ENCODE assay signal across 8 cellular contexts in the genomic region with DNA sequence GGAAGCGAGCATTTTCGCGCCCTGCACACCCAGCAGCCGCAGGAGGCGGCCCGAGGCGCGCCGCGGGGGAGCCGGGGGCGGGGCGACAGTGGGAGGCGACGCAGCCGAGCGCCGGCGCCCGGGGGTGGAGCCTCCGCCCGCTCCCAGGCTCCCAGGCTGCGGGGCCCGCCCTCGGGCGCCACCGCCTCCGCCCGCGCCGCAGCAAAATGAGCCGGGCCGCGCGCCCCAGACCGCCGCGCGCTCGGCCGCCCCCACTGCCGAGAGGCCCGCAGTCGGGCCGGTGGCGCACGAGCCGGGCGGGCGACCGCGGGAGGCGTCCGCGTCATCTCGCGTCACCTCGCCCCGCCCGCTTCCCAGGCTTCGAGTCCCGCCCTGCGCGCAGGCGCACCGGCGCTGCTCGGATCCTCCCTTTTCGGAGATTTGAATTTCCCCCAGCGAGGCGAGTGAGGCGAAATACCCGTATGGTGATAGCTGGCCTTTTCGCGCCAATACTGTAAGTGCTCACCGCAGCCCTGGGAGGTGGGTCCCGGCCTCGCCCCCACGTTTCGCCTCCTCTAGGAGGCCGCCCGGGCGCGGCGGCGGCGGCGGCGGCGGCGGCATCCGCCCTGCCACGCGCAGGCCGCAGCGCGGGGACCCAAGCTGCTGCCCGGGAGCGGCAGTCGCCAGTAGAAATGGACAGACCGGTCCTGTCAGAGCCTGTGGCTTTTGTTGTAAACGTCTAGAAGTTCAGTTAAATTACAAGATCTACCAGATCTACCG. TPM values are rescaled to one million over a fixed set of nuclear protein-coding genes. Genes with fewer than 3 reads are reported as not detected.
DNase-seq lines count a peak whose midpoint lies in the region; ATAC-seq and TF ChIP-seq lines count a peak whose summit lies in the region.

A gene with protein sequence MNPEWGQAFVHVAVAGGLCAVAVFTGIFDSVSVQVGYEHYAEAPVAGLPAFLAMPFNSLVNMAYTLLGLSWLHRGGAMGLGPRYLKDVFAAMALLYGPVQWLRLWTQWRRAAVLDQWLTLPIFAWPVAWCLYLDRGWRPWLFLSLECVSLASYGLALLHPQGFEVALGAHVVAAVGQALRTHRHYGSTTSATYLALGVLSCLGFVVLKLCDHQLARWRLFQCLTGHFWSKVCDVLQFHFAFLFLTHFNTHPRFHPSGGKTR (plus strand): TSS at position 387 of the 759 bp plus-strand sequence. CDS start 9,309 bp downstream, outside the sequence.

- peak within 1 kb of the TSS; percentile 79 for H3K4me2 ChIP-seq in PC-9

- H3K4me1 ChIP-seq in PC-9 (replicated peaks; ENCODE audit: insufficient read depth) (peaks cover 13% of the 10 kb centered on the region), esophagus (ENCODE audit: control insufficient read depth in 2 of 2, insufficient read depth in 2 of 2, low read length in 1 of 2) (peaks cover 8 to 26% of the 10 kb centered on the region in 2 donors), muscle layer of colon (ENCODE audit: insufficient read depth, low read length) (peaks cover 33% of the 10 kb centered on the region)

- CTCF ChIA-PET in PC-9 (lab: Charles Lee): no interaction called here

- no peaks in the 10 kb centered on the region for H3K9me3 ChIP-seq in PC-9 (ENCODE audit: insufficient read depth, low read depth)
- H3K9me3 ChIP-seq in esophagus (ENCODE audit: control insufficient read depth in 2 of 2, insufficient read depth in 1 of 2, low read depth in 1 of 2, low read length in 1 of 2): no peaks in the 10 kb centered on the region
- peaks cover 4% of the 10 kb centered on the region for H3K9me3 ChIP-seq in muscle layer of colon (ENCODE audit: low read length)

- 0 to 1% methylated on average over 63 to 103 of the region's 103 CpGs for WGBS in esophagus, 2 donors

- peak within 1 kb of the TSS; percentile 96 for H3K9ac ChIP-seq in muscle layer of colon (ENCODE audit: low read length)

- peak within 1 kb of the TSS; percentile 99 for H3K27ac ChIP-seq in PC-9
- peak within 1 kb of the TSS; percentile 90 to 100 for H3K27ac ChIP-seq in esophagus (ENCODE audit: low read depth in 2 of 2, low read length in 1 of 2)
- H3K27ac ChIP-seq in muscle layer of colon (ENCODE audit: low read depth, low read length): peak within 1 kb of the TSS; percentile 90

- TF ChIP-seq CTCF in PC-9 (conservative IDR thresholded peaks at IDR 0.05): no peak

- peak; percentile 72 for DNase-seq in DMS53 treated with DMSO at 0.1 percent for 48 hours (lab: John Stamatoyannopoulos, UW; ENCODE audit: unreplicated experiment)
- peak; percentile 62 for DNase-seq in KG1 (lab: John Stamatoyannopoulos, UW)
- DNase-seq in PC-9: peak; percentile 70 to 93
- DNase-seq in activated T-cell treated with anti-CD3 and anti-CD28 coated beads, Interleukin-2, amount 50 U/mL, for 4 hours: peak; percentile 87
- peak; percentile 62 to 79 for DNase-seq in stimulated activated CD8-positive, alpha-beta memory T cell treated with anti-CD3 and anti-CD28 coated beads, Interleukin-7, amount 100 ng/mL, for 1 hour (ENCODE audit: low read depth in 2 of 2)

- peak within 1 kb of the TSS; percentile 55 for H2AFZ ChIP-seq in PC-9

- H4K20me1 ChIP-seq in PC-9 (ENCODE audit: insufficient read depth): peaks cover 23% of the 10 kb centered on the region

- H3K36me3 Mint-ChIP-seq in activated T-cell treated with anti-CD3 and anti-CD28 coated beads, Interleukin-2, amount 50 U/mL, for 4 hours (ENCODE audit: insufficient read depth): peaks cover 6% of the 10 kb centered on the region

- H3K4me1 Mint-ChIP-seq in activated T-cell treated with anti-CD3 and anti-CD28 coated beads, Interleukin-2, amount 50 U/mL, for 4 hours (ENCODE audit: low read depth): peaks cover 28% of the 10 kb centered on the region

- H3K27me3 ChIP-seq in PC-9 (ENCODE audit: insufficient read depth, low read depth) (no peaks in the 10 kb centered on the region), esophagus (ENCODE audit: control insufficient read depth in 1 of 2, insufficient read depth in 2 of 2, low read length in 2 of 2) (no peaks in the 10 kb centered on the region), muscle layer of colon (ENCODE audit: control insufficient read depth in 1 of 2, insufficient read depth in 2 of 2, low read length in 2 of 2) (no peaks in the 10 kb centered on the region)

- no peaks in the 10 kb centered on the region for H3K9me3 Mint-ChIP-seq in activated T-cell treated with anti-CD3 and anti-CD28 coated beads, Interleukin-2, amount 50 U/mL, for 4 hours

- H3K9me2 ChIP-seq in PC-9 (ENCODE audit: insufficient read depth): no peaks in the 10 kb centered on the region

- peak; percentile 40 for ATAC-seq in GM21786 (IDR thresholded peaks at IDR 0.05; ENCODE audit: unreplicated experiment)
- peak; percentile 51 to 54 for ATAC-seq in activated T-cell treated with anti-CD3 and anti-CD28 coated beads, Interleukin-2, amount 50 U/mL, for 4 hours

- peak within 1 kb of the TSS; percentile 92 for H3K4me3 ChIP-seq in PC-9
- H3K4me3 ChIP-seq in esophagus (ENCODE audit: low read depth in 1 of 2, low read length in 2 of 2): peak within 1 kb of the TSS; percentile 60 to 90
- H3K4me3 ChIP-seq in muscle layer of colon (ENCODE audit: low read depth in 1 of 2, low read length in 2 of 2): peak within 1 kb of the TSS; percentile 93 to 94

- H3K4me3 Mint-ChIP-seq in activated T-cell treated with anti-CD3 and anti-CD28 coated beads, Interleukin-2, amount 50 U/mL, for 4 hours: peak within 1 kb of the TSS; percentile 100

- no TSS peak for BruUV-seq in PC-9 (replicated peaks; lab: Mats Ljungman, UMichigan)

- no peaks in the 10 kb centered on the region for H3K36me3 ChIP-seq in PC-9 (ENCODE audit: low read depth)
- H3K36me3 ChIP-seq in esophagus (ENCODE audit: control insufficient read depth in 2 of 2, insufficient read depth in 2 of 2, low read length in 1 of 2): no peaks in the 10 kb centered on the region
- no peaks in the 10 kb centered on the region for H3K36me3 ChIP-seq in muscle layer of colon (ENCODE audit: insufficient read depth, low read length)

- H3K27me3 Mint-ChIP-seq in activated T-cell treated with anti-CD3 and anti-CD28 coated beads, Interleukin-2, amount 50 U/mL, for 4 hours (ENCODE audit: low read depth): no peaks in the 10 kb centered on the region

- intact Hi-C loops in PC-9 (cut with micrococcal nuclease; ENCODE audit: unreplicated experiment): no loop called here

- H3F3A ChIP-seq in PC-9 (ENCODE audit: insufficient read depth, low read depth): peaks cover 9% of the 10 kb centered on the region; the same call in 1 of the 2 replicates

- POLR2A ChIA-PET in PC-9 (lab: Charles Lee; ENCODE audit: unreplicated experiment): interaction anchor here (0.7 kb wide), 2 partner anchors 68 to 623 kb away, joined by 3 to 4 read pairs; a partner anchor contains a TSS

- H3K79me2 ChIP-seq in PC-9 (ENCODE audit: low read depth): peaks cover 47% of the 10 kb centered on the region

RNA-seq across cellular contexts. Expression of the gene that starts here (rescaled TPM):
- total RNA-seq in PC-9 (2021): 20.1 and 30.8 TPM in 2 replicates
- total RNA-seq in activated T-cell treated with anti-CD3 and anti-CD28 coated beads, Interleukin-2, amount 50 U/mL, for 4 hours: 1 to 10 TPM; 2.0 to 2.7 (median 2.3) TPM
- polyA plus RNA-seq in esophagus: 1 to 10 TPM; 2.5 to 3.3 TPM

Comparison
In these comparisons a context has a peak if more than half of its experiments do, and no peak if none do; other contexts are left out.
1. Peak in every context shown above with its lines: DNase-seq, ATAC-seq, H3K4me3 ChIP-seq and H3K27ac ChIP-seq.